Comparison of ENCODE assay signal across 8 cellular contexts in the genomic region with DNA sequence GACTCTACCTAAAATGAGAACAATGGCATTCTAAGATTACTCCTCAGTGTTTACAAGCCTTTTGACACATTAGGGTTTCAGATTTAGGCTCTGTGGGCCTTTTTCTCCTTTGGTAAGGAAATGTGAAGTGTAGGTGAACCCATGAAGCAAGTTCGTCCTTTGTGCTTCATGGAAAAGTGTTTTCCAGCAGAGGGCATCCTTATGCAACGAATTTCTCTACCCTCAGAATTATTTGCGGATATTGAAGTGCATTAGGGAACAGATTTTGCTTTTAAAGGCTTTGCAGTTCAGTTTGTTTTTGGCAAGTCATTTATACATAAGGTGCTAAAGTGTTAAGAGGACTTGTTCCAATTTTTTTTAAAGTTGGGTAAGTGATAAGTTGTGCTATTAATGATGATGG. TPM values are rescaled to one million over a fixed set of nuclear protein-coding genes. Genes with fewer than 3 reads are reported as not detected.
A peak's percentile ranks its signal among the peaks of the same experiment; 100 is the strongest.
DNase-seq lines count a peak whose midpoint lies in the region; ATAC-seq and TF ChIP-seq lines count a peak whose summit lies in the region.

No MANE protein-coding gene starts in this region.

- H4K20me1 ChIP-seq in KMS-11 (ENCODE audit: insufficient read depth) = no peaks in the 10 kb centered on the region

- no peaks in the 10 kb centered on the region for H3K4me1 ChIP-seq in KMS-11 (ENCODE audit: low read depth, poor library complexity, severe bottlenecking)

- TF ChIP-seq CTCF in KMS-11 (conservative IDR thresholded peaks at IDR 0.05; ENCODE audit: low read depth, low read length) (peak; percentile 50; the same call in 1 of the 2 replicates), omental fat pad (IDR thresholded peaks at IDR 0.05) (no peak)

- H3K4me2 ChIP-seq in KMS-11 = no peak overlapping the region

- no peak overlapping the region for H3K9ac ChIP-seq in KMS-11

- no peaks in the 10 kb centered on the region for H3K27me3 ChIP-seq in KMS-11 (ENCODE audit: insufficient read depth, low read depth)

- ATAC-seq in omental fat pad (ENCODE audit: low FRiP score) = no peak
- no peak for ATAC-seq in HG02678 (IDR thresholded peaks at IDR 0.05; ENCODE audit: unreplicated experiment)

- no peak overlapping the region for H3K27ac ChIP-seq in KMS-11

- no peaks in the 10 kb centered on the region for H3K36me3 ChIP-seq in KMS-11 (ENCODE audit: insufficient read depth)

- no peak overlapping the region for H2AFZ ChIP-seq in KMS-11 (ENCODE audit: low read depth)

- DNase-seq in COLO829 (ENCODE audit: low spot score) (peak; percentile 29), SHP77 (lab: John Stamatoyannopoulos, UW) (peak; percentile 60 to 61), iPS-NIHi7 (ENCODE audit: extremely low spot score) (peak; percentile 31), hepatic stellate cell (ENCODE audit: low spot score) (no peak), mesenteric fat pad (ENCODE audit: low spot score) (no peak), omental fat pad (ENCODE audit: low spot score) (no peak)

- H3K79me2 ChIP-seq in KMS-11 (ENCODE audit: insufficient read depth, low read depth) = no peaks in the 10 kb centered on the region

- no peak overlapping the region for H3K4me3 ChIP-seq in KMS-11 (IDR thresholded peaks at IDR 0.05; ENCODE audit: insufficient read depth, low read depth, low read length)

RNA-seq across cellular contexts. Expression of a gene that starts 55.7 kb away (rescaled TPM):
- total RNA-seq in mesenteric fat pad (1.2 TPM), omental fat pad (1 to 10 TPM in 3 of 4 donors, under 1 TPM in 1; 0.84 to 1.6 (median 1.2) TPM)

Comparison
In these comparisons a context has a peak if more than half of its experiments do, and no peak if none do; other contexts are left out.
1. DNase-seq: peak in COLO829 (single experiment), SHP77 (2 of 2) and iPS-NIHi7 (single experiment); none in hepatic stellate cell (single experiment), mesenteric fat pad (single experiment) and omental fat pad (single experiment).